ENCODE assay signal across 1 cellular context in genomic region chr3:152308475-152308844, GRCh38.
TF ChIP-seq lines count a peak whose summit lies in the region.

No MANE protein-coding gene starts in this region.

TF ChIP-seq in GM23338, 12 proteins besides CTCF, POLR2A, EP300 and RAD21 (continued from another document):
- no peak for TF ChIP-seq JUNB (IDR thresholded peaks at IDR 0.05; ENCODE audit: unreplicated experiment)
- TF ChIP-seq ETS1 (IDR thresholded peaks at IDR 0.05) = no peak
- no peak for TF ChIP-seq ZNF331 (CRISPR knock-in tag; IDR thresholded peaks at IDR 0.05; ENCODE audit: low read depth)
- TF ChIP-seq ZNF462 (CRISPR knock-in tag; IDR thresholded peaks at IDR 0.05) = no peak
